In the genomic region with DNA sequence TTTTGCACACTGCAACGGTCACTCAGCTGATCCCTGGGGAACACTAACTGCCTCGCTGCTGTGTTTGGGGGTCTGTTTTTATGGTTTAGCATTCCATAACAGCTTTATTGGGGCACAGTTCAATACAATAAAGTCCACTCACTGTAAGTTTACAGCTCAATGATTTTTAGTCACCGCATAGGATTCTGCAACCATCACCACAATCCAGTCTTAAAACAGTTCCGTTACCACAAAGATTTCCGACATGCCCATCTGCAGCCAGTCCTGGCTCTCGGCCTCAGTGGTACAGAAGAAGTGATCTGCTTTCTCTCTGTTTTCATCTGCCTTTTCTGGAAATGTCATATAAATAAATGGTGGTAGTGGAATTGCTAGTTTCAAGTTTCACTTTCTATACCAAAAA, we compare ENCODE assay signal across 15 cellular contexts. TPM values are rescaled to one million over a fixed set of nuclear protein-coding genes. Genes with fewer than 3 reads are reported as not detected.
DNase-seq lines count a peak whose midpoint lies in the region; ATAC-seq and TF ChIP-seq lines count a peak whose summit lies in the region.
"Had no signal": no experiment of that assay in that cellular context is flagged by ENCODE, and none has a peak within 500 bp of the region (broad histone marks: within the 10 kb centered on the region; RNA-seq: fewer than 3 reads in every experiment).

No MANE protein-coding gene starts in this region.

- no peak for TF ChIP-seq POLR2A in GM18505 (IDR thresholded peaks at IDR 0.05; ENCODE audit: borderline replicate concordance, extremely low read depth, insufficient read depth, insufficient read length)

- peaks cover 2% of the 10 kb centered on the region for H3K27me3 ChIP-seq in kidney epithelial cell (ENCODE audit: control insufficient read depth, insufficient read depth, low read length)

- H3K4me3 Mint-ChIP-seq in activated T-helper 17 cell treated with anti-CD3 and anti-CD28 coated beads, Interleukin-2, amount 50 U/mL, for 72 hours = peak overlapping the region; percentile 42
- H3K4me3 Mint-ChIP-seq: dendritic cell treated with granulocyte-macrophage colony-stimulating factor and Interleukin-4, amounts not matched to agents 40 ng/mL and 50 ng/mL, for 4 days had no signal

- peaks cover 27% of the 10 kb centered on the region for H3K36me3 Mint-ChIP-seq in activated T-helper 17 cell treated with anti-CD3 and anti-CD28 coated beads, Interleukin-2, amount 50 U/mL, for 72 hours (ENCODE audit: low read depth)

- H3K4me3 ChIP-seq in AG10803 (ENCODE audit: low read length) (no peak overlapping the region), kidney epithelial cell (ENCODE audit: low read depth, low read length) (no peak overlapping the region)
- H3K4me3 ChIP-seq: stomach had no signal

- H3K27ac Mint-ChIP-seq in activated T-helper 17 cell treated with anti-CD3 and anti-CD28 coated beads, Interleukin-2, amount 50 U/mL, for 72 hours = no peak overlapping the region
- H3K27ac Mint-ChIP-seq: dendritic cell treated with granulocyte-macrophage colony-stimulating factor and Interleukin-4, amounts not matched to agents 40 ng/mL and 50 ng/mL, for 4 days had no signal

- DNase-seq in AG10803 (ENCODE audit: low read depth) (peak; percentile 69), ELR (ENCODE audit: low read depth) (peak; percentile 53), kidney epithelial cell (ENCODE audit: low read depth) (peak; percentile 69), NCI-H1694 treated with DMSO at 0.1 percent for 48 hours (lab: John Stamatoyannopoulos, UW) (no peak), NCI-H1417 (lab: John Stamatoyannopoulos, UW) (no peak)
- DNase-seq: activated T-cell treated with anti-CD3 and anti-CD28 coated beads, Interleukin-2, amount 50 U/mL, for 48 hours; GOT3; KG1; stimulated activated CD4-positive, alpha-beta T cell treated with anti-CD3 and anti-CD28 coated beads, Interleukin-2, amount 100 ng/mL, for 24 hours; stomach had no signal

- peaks cover 50% of the 10 kb centered on the region for H3K27me3 Mint-ChIP-seq in activated T-helper 17 cell treated with anti-CD3 and anti-CD28 coated beads, Interleukin-2, amount 50 U/mL, for 72 hours

- H3K36me3 ChIP-seq in kidney epithelial cell (ENCODE audit: control insufficient read depth, insufficient read depth, low read length) = no peaks in the 10 kb centered on the region
- H3K36me3 ChIP-seq: stomach had no signal

- no peak for ATAC-seq in activated T-helper 17 cell treated with anti-CD3 and anti-CD28 coated beads, Interleukin-2, amount 50 U/mL, for 72 hours (replicated peaks)
- ATAC-seq in GM18511 (IDR thresholded peaks at IDR 0.05; ENCODE audit: unreplicated experiment) (no peak), GM18505 (IDR thresholded peaks at IDR 0.05; ENCODE audit: unreplicated experiment) (no peak)

- no peak for TF ChIP-seq CTCF in AG10803 (conservative IDR thresholded peaks at IDR 0.05; ENCODE audit: low read length)
- no peak for TF ChIP-seq CTCF in kidney epithelial cell (IDR thresholded peaks at IDR 0.05; ENCODE audit: insufficient read depth, low read length, poor library complexity, severe bottlenecking)

- H3K9me3 Mint-ChIP-seq in activated T-helper 17 cell treated with anti-CD3 and anti-CD28 coated beads, Interleukin-2, amount 50 U/mL, for 72 hours = no peaks in the 10 kb centered on the region
- H3K9me3 Mint-ChIP-seq: dendritic cell treated with granulocyte-macrophage colony-stimulating factor and Interleukin-4, amounts not matched to agents 40 ng/mL and 50 ng/mL, for 4 days had no signal

- peaks cover 32% of the 10 kb centered on the region for H3K4me1 Mint-ChIP-seq in activated T-helper 17 cell treated with anti-CD3 and anti-CD28 coated beads, Interleukin-2, amount 50 U/mL, for 72 hours

RNA-seq across cellular contexts. Expression of gene OR2V2, which starts 23.6 kb away (rescaled TPM):
- not detected for total RNA-seq in activated T-helper 17 cell treated with anti-CD3 and anti-CD28 coated beads, Interleukin-2, amount 50 U/mL, for 72 hours
- not detected in 2 replicates for total RNA-seq in kidney epithelial cell
- total RNA-seq: liver, stomach had no signal

RNA-seq across cellular contexts. Expression of gene TRIM7, which starts 34.0 kb away (rescaled TPM):
- 1 to 10 TPM; 2.7 to 5.9 TPM for total RNA-seq in activated T-helper 17 cell treated with anti-CD3 and anti-CD28 coated beads, Interleukin-2, amount 50 U/mL, for 72 hours
- 2.9 and 4.4 TPM in 2 replicates for total RNA-seq in kidney epithelial cell

RNA-seq across cellular contexts. Expression of gene OR2V1, which starts 40.0 kb away (rescaled TPM):
- not detected for total RNA-seq in activated T-helper 17 cell treated with anti-CD3 and anti-CD28 coated beads, Interleukin-2, amount 50 U/mL, for 72 hours
- total RNA-seq in kidney epithelial cell = not detected in 2 replicates
- total RNA-seq: liver, stomach had no signal

RNA-seq across cellular contexts. Expression of gene TRIM41, which starts 52.1 kb away (rescaled TPM):
- total RNA-seq in activated T-helper 17 cell treated with anti-CD3 and anti-CD28 coated beads, Interleukin-2, amount 50 U/mL, for 72 hours = 10 to 100 TPM; 27.1 to 30.8 TPM
- total RNA-seq in kidney epithelial cell = 15.8 and 17.5 TPM in 2 replicates

Comparison
In these comparisons a context has a peak if more than half of its experiments do, and no peak if none do; other contexts are left out.
1. DNase-seq: peak in AG10803 (single experiment), ELR (single experiment) and kidney epithelial cell (single experiment); none in NCI-H1694 treated with DMSO at 0.1 percent for 48 hours (single experiment) and NCI-H1417 (0 of 3).